Comparison of ENCODE assay signal across 17 cellular contexts in genomic region chr22:25366408-25366807, GRCh38.
A peak's percentile ranks its signal among the peaks of the same experiment; 100 is the strongest.
DNase-seq lines count a peak whose midpoint lies in the region; ATAC-seq, FAIRE-seq and TF ChIP-seq lines count a peak whose summit lies in the region.
"Had no signal": no experiment of that assay in that cellular context is flagged by ENCODE, and none has a peak within 500 bp of the region (broad histone marks: within the 10 kb centered on the region; RNA-seq: fewer than 3 reads in every experiment).

No MANE protein-coding gene starts in this region.

- H3K27me3 Mint-ChIP-seq in GM23338 (ENCODE audit: insufficient read depth, low read depth, poor library complexity) (peaks cover 18% of the 10 kb centered on the region), WTC11 (ENCODE audit: low read depth) (no peaks in the 10 kb centered on the region)
- no peaks in the 10 kb centered on the region for H3K27me3 Mint-ChIP-seq in activated T-cell treated with anti-CD3 and anti-CD28 coated beads, Interleukin-2, amount 50 U/mL, for 4 hours (ENCODE audit: low read depth)

- H3K36me3 Mint-ChIP-seq in GM23338 (ENCODE audit: low read depth) (peaks cover 3% of the 10 kb centered on the region; the same call in 2 of the 3 replicates), WTC11 (no peaks in the 10 kb centered on the region)
- peaks cover 7% of the 10 kb centered on the region for H3K36me3 Mint-ChIP-seq in activated T-cell treated with anti-CD3 and anti-CD28 coated beads, Interleukin-2, amount 50 U/mL, for 4 hours (ENCODE audit: insufficient read depth)

- no peak overlapping the region for H3K4me3 ChIP-seq in BLaER1
- no peak overlapping the region for H3K4me3 ChIP-seq in GM23338
- no peak overlapping the region for H3K4me3 ChIP-seq in lower lobe of right lung
- H3K4me3 ChIP-seq: PC-9 had no signal

- peak overlapping the region; percentile 67; the same call in 1 of the 2 replicates for H3K27ac Mint-ChIP-seq in GM23338
- no peak overlapping the region for H3K27ac Mint-ChIP-seq in WTC11
- H3K27ac Mint-ChIP-seq: CD8-positive, alpha-beta T cell had no signal

- H3K4me1 ChIP-seq in BLaER1 (peaks cover 92% of the 10 kb centered on the region), GM23338 (ENCODE audit: insufficient read depth) (0 out of 2 replicates have a peak, but pooled peaks cover 5% of the 10 kb centered on the region), lower lobe of right lung (peaks cover 45% of the 10 kb centered on the region)

- H3K27ac ChIP-seq in BLaER1 = peak overlapping the region; percentile 69; the same call in 1 of the 2 replicates
- H3K27ac ChIP-seq in GM23338 (ENCODE audit: low read depth) = 0 out of 2 replicates have a peak overlapping the region, but pooled peaks have one; percentile 32
- no peak overlapping the region for H3K27ac ChIP-seq in lower lobe of right lung
- H3K27ac ChIP-seq: KMS-11, PC-9 had no signal

- H3K9me3 ChIP-seq in BLaER1 (no peaks in the 10 kb centered on the region), lower lobe of right lung (no peaks in the 10 kb centered on the region)
- H3K9me3 ChIP-seq: SK-N-SH had no signal

- H3K4me3 Mint-ChIP-seq in GM23338 (no peak overlapping the region), WTC11 (no peak overlapping the region)
- no peak overlapping the region for H3K4me3 Mint-ChIP-seq in activated T-cell treated with anti-CD3 and anti-CD28 coated beads, Interleukin-2, amount 50 U/mL, for 4 hours
- H3K4me3 Mint-ChIP-seq: CD8-positive, alpha-beta T cell had no signal

- ATAC-seq in GM23338 (peak; percentile 26), WTC11 (peak; percentile 30; the same call in 1 of the 2 replicates), lower lobe of right lung (no peak)
- ATAC-seq in activated T-cell treated with anti-CD3 and anti-CD28 coated beads, Interleukin-2, amount 50 U/mL, for 4 hours = no peak
- ATAC-seq: CD8-positive, alpha-beta T cell had no signal

- DNase-seq in GM23338 (ENCODE audit: low spot score) (peak; percentile 43), WTC11 (ENCODE audit: low spot score) (no peak), lower lobe of right lung (peak; percentile 41), CD1c-positive myeloid dendritic cell (ENCODE audit: extremely low spot score) (no peak), frontal cortex (ENCODE audit: low spot score in 2 of 2) (no peak)
- DNase-seq in activated T-cell treated with anti-CD3 and anti-CD28 coated beads, Interleukin-2, amount 50 U/mL, for 4 hours = no peak
- DNase-seq: AML-193; CD8-positive, alpha-beta T cell; DMS79; NCI-H1436; NCI-H2029 treated with DMSO at 0.1 percent for 48 hours; NCI-H82; PC-9; SK-N-SH had no signal

- H3K79me2 ChIP-seq in GM23338 (replicated peaks; ENCODE audit: insufficient read depth) = 0 out of 2 replicates have a peak, but pooled peaks cover 12% of the 10 kb centered on the region

- no peak overlapping the region for H2AFZ ChIP-seq in GM23338
- H2AFZ ChIP-seq: PC-9 had no signal

- H3K36me3 ChIP-seq in BLaER1 (peaks cover 87% of the 10 kb centered on the region), GM23338 (ENCODE audit: insufficient read depth) (no peaks in the 10 kb centered on the region), lower lobe of right lung (no peaks in the 10 kb centered on the region)

- H3K27me3 ChIP-seq in BLaER1 (no peaks in the 10 kb centered on the region), GM23338 (ENCODE audit: insufficient read depth) (no peaks in the 10 kb centered on the region), lower lobe of right lung (ENCODE audit: low read depth) (no peaks in the 10 kb centered on the region)

- H3K4me1 Mint-ChIP-seq in GM23338 = peaks cover 16% of the 10 kb centered on the region
- no peaks in the 10 kb centered on the region for H3K4me1 Mint-ChIP-seq in WTC11
- H3K4me1 Mint-ChIP-seq in activated T-cell treated with anti-CD3 and anti-CD28 coated beads, Interleukin-2, amount 50 U/mL, for 4 hours (ENCODE audit: low read depth) = no peaks in the 10 kb centered on the region

- H3K4me2 ChIP-seq in BLaER1 = peak overlapping the region; percentile 73
- no peak overlapping the region for H3K4me2 ChIP-seq in GM23338
- H3K4me2 ChIP-seq: KMS-11, PC-9, SK-N-SH had no signal

- intact Hi-C loops in lower lobe of right lung (cut with DNase I) = no loop called here

- POLR2A ChIA-PET in WTC11 (lab: Charles Lee) = no interaction called here

- H3K9me3 Mint-ChIP-seq in GM23338 (no peaks in the 10 kb centered on the region), WTC11 (no peaks in the 10 kb centered on the region)
- no peaks in the 10 kb centered on the region for H3K9me3 Mint-ChIP-seq in activated T-cell treated with anti-CD3 and anti-CD28 coated beads, Interleukin-2, amount 50 U/mL, for 4 hours
- H3K9me3 Mint-ChIP-seq: CD8-positive, alpha-beta T cell had no signal

- peaks cover 100% of the 10 kb centered on the region for H4K20me1 ChIP-seq in BLaER1
- H4K20me1 ChIP-seq in GM23338 (replicated peaks; ENCODE audit: insufficient read depth) = peaks cover 12% of the 10 kb centered on the region

- H3F3A ChIP-seq in GM23338 (replicated peaks; ENCODE audit: low read depth) = 0 out of 2 replicates have a peak, but pooled peaks cover 2% of the 10 kb centered on the region

- FAIRE-seq in frontal cortex (lab: Jason Lieb, UNC) = no peak
- FAIRE-seq: D721Med had no signal

- TF ChIP-seq CTCF in GM23338 (conservative IDR thresholded peaks at IDR 0.05; ENCODE audit: low read depth in 2 of 2) (peak; percentile 38 to 64), WTC11 (IDR thresholded peaks at IDR 0.05) (no peak), lower lobe of right lung (IDR thresholded peaks at IDR 0.05) (no peak)

- CTCF ChIA-PET in WTC11 (lab: Charles Lee) = no interaction called here

- no peaks in the 10 kb centered on the region for H3K9me2 ChIP-seq in GM23338 (ENCODE audit: insufficient read depth)
- H3K9me2 ChIP-seq: SK-N-SH had no signal

- H3K9ac ChIP-seq in BLaER1 = peak overlapping the region; percentile 24; the same call in 1 of the 2 replicates
- H3K9ac ChIP-seq: KMS-11, SK-N-SH had no signal

TF ChIP-seq in GM23338, 12 proteins besides CTCF, POLR2A, EP300 and RAD21 (continues in another document):
- TF ChIP-seq ZNF331 (CRISPR knock-in tag; IDR thresholded peaks at IDR 0.05; ENCODE audit: low read depth) = no peak
- no peak for TF ChIP-seq STAT1 (IDR thresholded peaks at IDR 0.05; ENCODE audit: unreplicated experiment)
- TF ChIP-seq EZH2 (IDR thresholded peaks at IDR 0.05; ENCODE audit: low read depth, unreplicated experiment) = no peak
- TF ChIP-seq JUNB (IDR thresholded peaks at IDR 0.05; ENCODE audit: unreplicated experiment) = no peak
- TF ChIP-seq NANOG (IDR thresholded peaks at IDR 0.05; ENCODE audit: borderline replicate concordance) = no peak

TF ChIP-seq in WTC11, 78 proteins besides CTCF, POLR2A, EP300 and RAD21 (continues in another document):
- no peak for TF ChIP-seq ATF6 (CRISPR knock-in tag; IDR thresholded peaks at IDR 0.05)
- TF ChIP-seq ERG (CRISPR knock-in tag; IDR thresholded peaks at IDR 0.05) = no peak
- TF ChIP-seq ZNF263 (CRISPR knock-in tag; IDR thresholded peaks at IDR 0.05; ENCODE audit: low read depth) = no peak

Comparison
In these comparisons a context has a peak if more than half of its experiments do, and no peak if none do; other contexts are left out.
1. ATAC-seq: peak in GM23338 (single experiment) and WTC11 (single experiment); none in lower lobe of right lung (0 of 2) and activated T-cell treated with anti-CD3 and anti-CD28 coated beads, Interleukin-2, amount 50 U/mL, for 4 hours (0 of 2).
2. DNase-seq: peak in GM23338 (single experiment) and lower lobe of right lung (single experiment); none in WTC11 (single experiment), CD1c-positive myeloid dendritic cell (single experiment), frontal cortex (0 of 2) and activated T-cell treated with anti-CD3 and anti-CD28 coated beads, Interleukin-2, amount 50 U/mL, for 4 hours (single experiment).
3. CTCF ChIP-seq: peak in GM23338 (2 of 2); none in WTC11 (single experiment) and lower lobe of right lung (single experiment).